Comparison of ENCODE assay signal across 21 cellular contexts in genomic region chr6:36116943-36117342, GRCh38. TPM values are rescaled to one million over a fixed set of nuclear protein-coding genes. Genes with fewer than 3 reads are reported as not detected.
DNase-seq lines count a peak whose midpoint lies in the region; ATAC-seq and TF ChIP-seq lines count a peak whose summit lies in the region.
"Had no signal": no experiment of that assay in that cellular context is flagged by ENCODE, and none has a peak within 500 bp of the region (broad histone marks: within the 10 kb centered on the region; RNA-seq: fewer than 3 reads in every experiment).

No MANE protein-coding gene starts in this region.

- H3K27ac ChIP-seq in Karpas-422 (ENCODE audit: low read length) (peak overlapping the region; percentile 92), neutrophil (peak overlapping the region; percentile 96)
- H3K27ac ChIP-seq: lower lobe of right lung, RWPE1, stomach, VCaP had no signal

- H3K9ac ChIP-seq in Karpas-422 (ENCODE audit: low read length): no peak overlapping the region

- H3K27ac Mint-ChIP-seq in T-helper 2 cell treated with Interferon-gamma antibody and Interleukin-4, amounts not matched to agents 5 μg/mL and 100 μg/mL, for 36 hours: no peak overlapping the region
- H3K27ac Mint-ChIP-seq in activated CD8-positive, alpha-beta T cell treated with anti-CD3 and anti-CD28 coated beads, Interleukin-2, amount 10 ng/mL, durations not matched to agents 7 days and 5 days: peak overlapping the region; percentile 40

- peak overlapping the region; percentile 57 for H3K4me3 Mint-ChIP-seq in T-helper 2 cell treated with Interferon-gamma antibody and Interleukin-4, amounts not matched to agents 5 μg/mL and 100 μg/mL, for 36 hours
- no peak overlapping the region for H3K4me3 Mint-ChIP-seq in activated CD8-positive, alpha-beta T cell treated with anti-CD3 and anti-CD28 coated beads, Interleukin-2, amount 10 ng/mL, durations not matched to agents 7 days and 5 days

- CTCF ChIA-PET in activated CD8-positive, alpha-beta T cell treated with anti-CD3 and anti-CD28 coated beads, Interleukin-2, amount 10 ng/mL, durations not matched to agents 7 days and 5 days (lab: Charles Lee): interaction anchor here (1.1 to 2.7 kb wide), 2 partner anchors 22 to 89 kb away, joined by 3 to 13 read pairs; partner anchors contain the start of gene MAPK14

- peaks cover 87% of the 10 kb centered on the region for H3K4me1 Mint-ChIP-seq in T-helper 2 cell treated with Interferon-gamma antibody and Interleukin-4, amounts not matched to agents 5 μg/mL and 100 μg/mL, for 36 hours (ENCODE audit: low read depth)
- peaks cover 92% of the 10 kb centered on the region for H3K4me1 Mint-ChIP-seq in activated CD8-positive, alpha-beta T cell treated with anti-CD3 and anti-CD28 coated beads, Interleukin-2, amount 10 ng/mL, durations not matched to agents 7 days and 5 days (ENCODE audit: low read depth)

- no peak for DNase-seq in T-helper 2 cell treated with Interferon-gamma antibody and Interleukin-4, amounts not matched to agents 5 μg/mL and 100 μg/mL, for 36 hours (ENCODE audit: low spot score)
- no peak for DNase-seq in T-helper 2 cell
- DNase-seq in Karpas-422: no peak
- DNase-seq in activated CD8-positive, alpha-beta T cell treated with anti-CD3 and anti-CD28 coated beads, Interleukin-2, amount 10 ng/mL, durations not matched to agents 7 days and 5 days: no peak
- DNase-seq in AG08395 (ENCODE audit: low spot score): no peak
- DNase-seq in GM19238 (ENCODE audit: insufficient read length, low spot score): no peak
- DNase-seq: amniotic stem cell; C1 segment of cervical spinal cord; foreskin fibroblast; lower lobe of right lung; NCI-H1930; posterior cingulate gyrus; stimulated activated CD4-positive, alpha-beta T cell treated with anti-CD3 and anti-CD28 coated beads, Interleukin-1b, Interleukin-23, amount 100 ng/mL, for 48 hours; stomach; upper lobe of left lung had no signal

- H3K36me3 ChIP-seq in Karpas-422 (ENCODE audit: insufficient read depth, low read length) (peaks cover 7% of the 10 kb centered on the region), neutrophil (peaks cover 44% of the 10 kb centered on the region)
- H3K36me3 ChIP-seq: lower lobe of right lung had no signal

- H3K4me1 ChIP-seq in Karpas-422 (ENCODE audit: low read length) (peaks cover 71% of the 10 kb centered on the region), neutrophil (ENCODE audit: control insufficient read depth in 1 of 2, insufficient read depth in 1 of 2, low read depth in 1 of 2, low read length in 1 of 2) (peaks cover 87 to 90% of the 10 kb centered on the region in 2 experiments)

- H3K9me2 ChIP-seq in Karpas-422 (replicated peaks; ENCODE audit: insufficient read depth, low read length): no peaks in the 10 kb centered on the region

- TF ChIP-seq CTCF in neutrophil (IDR thresholded peaks at IDR 0.05): no peak

- H3K27me3 ChIP-seq in Karpas-422 (ENCODE audit: low read length): no peaks in the 10 kb centered on the region
- no peaks in the 10 kb centered on the region for H3K27me3 ChIP-seq in neutrophil
- H3K27me3 ChIP-seq: hepatocyte, stomach, upper lobe of left lung had no signal

- no peaks in the 10 kb centered on the region for H3K27me3 Mint-ChIP-seq in T-helper 2 cell treated with Interferon-gamma antibody and Interleukin-4, amounts not matched to agents 5 μg/mL and 100 μg/mL, for 36 hours (ENCODE audit: low read depth)
- no peaks in the 10 kb centered on the region for H3K27me3 Mint-ChIP-seq in activated CD8-positive, alpha-beta T cell treated with anti-CD3 and anti-CD28 coated beads, Interleukin-2, amount 10 ng/mL, durations not matched to agents 7 days and 5 days (ENCODE audit: low read depth)

- no peak overlapping the region for H3K4me2 ChIP-seq in Karpas-422 (ENCODE audit: low read depth, low read length, poor library complexity, severe bottlenecking)
- H3K4me2 ChIP-seq: hepatocyte had no signal

- H3K36me3 Mint-ChIP-seq in T-helper 2 cell treated with Interferon-gamma antibody and Interleukin-4, amounts not matched to agents 5 μg/mL and 100 μg/mL, for 36 hours (ENCODE audit: low read depth): peaks cover 42% of the 10 kb centered on the region
- peaks cover 61% of the 10 kb centered on the region for H3K36me3 Mint-ChIP-seq in activated CD8-positive, alpha-beta T cell treated with anti-CD3 and anti-CD28 coated beads, Interleukin-2, amount 10 ng/mL, durations not matched to agents 7 days and 5 days (ENCODE audit: low read depth)

- H3K4me3 ChIP-seq in Karpas-422 (ENCODE audit: low read length): no peak overlapping the region
- H3K4me3 ChIP-seq in neutrophil (ENCODE audit: low read depth in 1 of 2, low read length in 1 of 2): peak overlapping the region in 1 of 2 experiments; percentile 60
- H3K4me3 ChIP-seq: hepatocyte, lower lobe of right lung, stomach, upper lobe of left lung had no signal

- H3K9me3 ChIP-seq in Karpas-422 (ENCODE audit: low read length): no peaks in the 10 kb centered on the region
- no peaks in the 10 kb centered on the region for H3K9me3 ChIP-seq in neutrophil
- H3K9me3 ChIP-seq: lower lobe of right lung, stomach, upper lobe of left lung had no signal

- H3K9me3 Mint-ChIP-seq in T-helper 2 cell treated with Interferon-gamma antibody and Interleukin-4, amounts not matched to agents 5 μg/mL and 100 μg/mL, for 36 hours: no peaks in the 10 kb centered on the region
- H3K9me3 Mint-ChIP-seq in activated CD8-positive, alpha-beta T cell treated with anti-CD3 and anti-CD28 coated beads, Interleukin-2, amount 10 ng/mL, durations not matched to agents 7 days and 5 days (ENCODE audit: insufficient read depth): no peaks in the 10 kb centered on the region

- H4K20me1 ChIP-seq in Karpas-422 (ENCODE audit: insufficient read depth, low read depth, low read length): no peaks in the 10 kb centered on the region

- ATAC-seq in activated CD8-positive, alpha-beta T cell treated with anti-CD3 and anti-CD28 coated beads, Interleukin-2, amount 10 ng/mL, durations not matched to agents 7 days and 5 days: no peak
- ATAC-seq in GM19035 (IDR thresholded peaks at IDR 0.05; ENCODE audit: unreplicated experiment): no peak
- ATAC-seq: HCT116, lower lobe of right lung had no signal

- POLR2A ChIA-PET in activated CD8-positive, alpha-beta T cell treated with anti-CD3 and anti-CD28 coated beads, Interleukin-2, amount 10 ng/mL, durations not matched to agents 7 days and 5 days (lab: Charles Lee): interaction anchor here (1.2 kb wide), 1 partner anchor 89 kb away, joined by 4 read pairs; the partner anchor contains the start of gene MAPK14

- no peak overlapping the region for H2AFZ ChIP-seq in Karpas-422 (ENCODE audit: low read length)
- H2AFZ ChIP-seq: hepatocyte had no signal

- H3K79me2 ChIP-seq in Karpas-422 (ENCODE audit: low read length): no peaks in the 10 kb centered on the region
- H3K79me2 ChIP-seq: hepatocyte had no signal

RNA-seq across cellular contexts. Expression of gene MAPK13, which starts 13.4 kb away (rescaled TPM):
- 1.6 and 2.1 TPM in 2 replicates for total RNA-seq in Karpas-422 (2014; rRNA removed; shearing (Covaris generic); ENCODE audit: low replicate concordance)
- 10 to 100 TPM; 42.6 to 43.5 TPM for total RNA-seq in activated CD8-positive, alpha-beta T cell treated with anti-CD3 and anti-CD28 coated beads, Interleukin-2, amount 10 ng/mL, durations not matched to agents 7 days and 5 days

Comparison
In these comparisons a context has a peak if more than half of its experiments do, and no peak if none do; other contexts are left out.
1. RNA of gene MAPK13, which starts 13.4 kb away (total RNA-seq): 42.6 to 43.5 TPM in activated CD8-positive, alpha-beta T cell treated with anti-CD3 and anti-CD28 coated beads, Interleukin-2, amount 10 ng/mL, durations not matched to agents 7 days and 5 days; 1.6 to 2.1 TPM in Karpas-422; every median in the first group is over 10 times any median in the second.